2 cellular contexts compared by ENCODE assay signal in genomic region chr7:140347218-140347617, GRCh38.
TF ChIP-seq lines count a peak whose summit lies in the region.

No MANE protein-coding gene starts in this region.

TF ChIP-seq in HepG2, 621 proteins besides CTCF, POLR2A, EP300 and RAD21:
- no peak for TF ChIP-seq HINFP (CRISPR knock-in tag; IDR thresholded peaks at IDR 0.05; ENCODE audit: low read depth)
- no peak for TF ChIP-seq ZNF563 (CRISPR knock-in tag; IDR thresholded peaks at IDR 0.05)
- TF ChIP-seq SKIL (CRISPR knock-in tag; IDR thresholded peaks at IDR 0.05; ENCODE audit: borderline replicate concordance), result no peak
- no peak for TF ChIP-seq BCLAF1 (IDR thresholded peaks at IDR 0.05)
- TF ChIP-seq ZSCAN9 (CRISPR knock-in tag; IDR thresholded peaks at IDR 0.05; ENCODE audit: borderline replicate concordance), result no peak
- TF ChIP-seq NR2F6 (IDR thresholded peaks at IDR 0.05), result no peak
- no peak for TF ChIP-seq NR2F6 (CRISPR knock-in tag; IDR thresholded peaks at IDR 0.05)
- no peak for TF ChIP-seq DNMT3B (CRISPR knock-in tag; conservative IDR thresholded peaks at IDR 0.05)
- no peak for TF ChIP-seq RNF2 (conservative IDR thresholded peaks at IDR 0.05; ENCODE audit: low read depth)
- no peak for TF ChIP-seq YEATS4 (CRISPR knock-in tag; IDR thresholded peaks at IDR 0.05; ENCODE audit: borderline replicate concordance)
- no peak for TF ChIP-seq ZNF276 (CRISPR knock-in tag; IDR thresholded peaks at IDR 0.05; ENCODE audit: low read depth)
TF ChIP-seq in HepG2: peak in this region for 0.

TF ChIP-seq in SK-N-SH, 30 proteins besides CTCF, POLR2A, EP300 and RAD21:
- TF ChIP-seq POLR2AphosphoS5 (IDR thresholded peaks at IDR 0.05; ENCODE audit: low read depth, low read length), result no peak
- no peak for TF ChIP-seq RXRA (IDR thresholded peaks at IDR 0.05; ENCODE audit: borderline replicate concordance, low read depth)
- TF ChIP-seq MXI1 (IDR thresholded peaks at IDR 0.05; ENCODE audit: low read depth, low read length), result peak; percentile 53; the same call in 1 of the 2 replicates
- TF ChIP-seq GATA2 (CRISPR knock-in tag; IDR thresholded peaks at IDR 0.05), result peak; percentile 99
- TF ChIP-seq TCF12 (IDR thresholded peaks at IDR 0.05), result peak; percentile 63
- no peak for TF ChIP-seq MEF2A (IDR thresholded peaks at IDR 0.05; ENCODE audit: borderline replicate concordance, low read depth)
- no peak for TF ChIP-seq USF2 (IDR thresholded peaks at IDR 0.05; ENCODE audit: borderline replicate concordance, low read depth, low read length)
- TF ChIP-seq TAF1 (IDR thresholded peaks at IDR 0.05; ENCODE audit: borderline replicate concordance, low read depth, low read length), result no peak
- TF ChIP-seq JUND (IDR thresholded peaks at IDR 0.05), result no peak
- TF ChIP-seq FOXJ3 (CRISPR knock-in tag; IDR thresholded peaks at IDR 0.05), result peak; percentile 77
- TF ChIP-seq NRF1 (IDR thresholded peaks at IDR 0.05; ENCODE audit: low read depth, low read length), result no peak
- TF ChIP-seq REST (IDR thresholded peaks at IDR 0.05; ENCODE audit: low read depth, low read length), result no peak
- no peak for TF ChIP-seq FOXM1 (IDR thresholded peaks at IDR 0.05; ENCODE audit: low read depth)
- peak; percentile 89 for TF ChIP-seq RCOR1 (IDR thresholded peaks at IDR 0.05; ENCODE audit: low read length)
- no peak for TF ChIP-seq EZH2phosphoT487 (IDR thresholded peaks at IDR 0.05; ENCODE audit: borderline replicate concordance, low read depth)
- no peak for TF ChIP-seq USF1 (IDR thresholded peaks at IDR 0.05; ENCODE audit: borderline replicate concordance, low read depth)
- no peak for TF ChIP-seq ELF1 (IDR thresholded peaks at IDR 0.05)
- TF ChIP-seq FOSL2 (IDR thresholded peaks at IDR 0.05; ENCODE audit: borderline replicate concordance, low read depth), result no peak
- peak; percentile 81 for TF ChIP-seq CHD2 (IDR thresholded peaks at IDR 0.05; ENCODE audit: low read length, partially characterized antibody)
- no peak for TF ChIP-seq SIN3A (IDR thresholded peaks at IDR 0.05; ENCODE audit: borderline replicate concordance, low read depth, low read length)
- TF ChIP-seq RFX5 (IDR thresholded peaks at IDR 0.05; ENCODE audit: low read length), result no peak
